8 cellular contexts compared by ENCODE assay signal in the genomic region with DNA sequence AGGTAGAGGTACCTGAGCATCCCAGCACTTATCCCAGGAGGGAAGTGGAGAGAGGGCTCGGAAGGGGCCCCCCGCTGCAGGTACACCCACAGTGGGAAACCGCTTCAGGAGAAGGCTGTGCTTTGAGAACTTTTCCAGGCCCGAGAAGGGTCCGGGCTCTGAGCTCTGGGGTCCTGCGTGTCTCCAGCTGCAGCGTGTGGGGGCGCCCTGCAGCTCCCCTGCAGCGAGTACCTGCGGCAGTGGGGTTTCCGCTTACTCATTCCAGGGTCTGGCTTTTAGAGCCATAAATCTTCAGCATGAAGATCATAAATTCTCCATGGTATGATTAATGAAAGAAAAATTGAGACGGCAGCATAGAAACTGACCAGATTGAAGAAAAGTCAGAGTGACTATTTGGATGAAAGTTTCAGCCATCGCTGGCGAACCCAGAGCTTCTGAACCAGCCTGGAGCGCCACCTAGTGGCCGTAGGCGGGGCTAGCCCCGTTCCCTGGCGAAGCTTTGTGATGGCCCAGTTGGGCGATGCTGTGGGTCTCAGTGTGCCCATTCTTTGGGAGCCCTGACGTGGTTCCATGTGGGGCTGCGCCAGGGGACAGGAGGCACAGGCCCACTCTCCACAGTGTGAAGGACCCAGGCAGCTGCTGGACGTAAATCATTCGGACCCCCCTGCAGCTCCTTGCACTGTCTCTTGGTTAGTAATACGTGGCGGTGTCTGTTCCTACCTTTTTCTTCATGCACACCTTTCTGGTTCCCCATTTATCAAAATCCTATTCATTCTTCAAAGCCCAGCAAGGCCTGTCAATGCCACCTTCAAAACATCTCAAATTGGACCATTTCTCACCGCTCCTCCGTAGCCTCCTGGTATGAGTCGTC.
A peak's percentile ranks its signal among the peaks of the same experiment; 100 is the strongest.
DNase-seq lines count a peak whose midpoint lies in the region; ATAC-seq, FAIRE-seq and TF ChIP-seq lines count a peak whose summit lies in the region.

No MANE protein-coding gene starts in this region.

- CTCF ChIA-PET in WTC11 (lab: Charles Lee), result interaction anchor here (0.5 to 9.0 kb wide), 93 partner anchors 9 to 777 kb away, joined by 3 to 243 read pairs (median 5); a partner anchor contains a TSS
- CTCF ChIA-PET in MCF 10A (lab: Yijun Ruan, JAX), result interaction anchor here (0.6 to 12.0 kb wide), 60 partner anchors 8 to 1023 kb away, joined by 3 to 248 read pairs (median 4); no protein-coding TSS in a partner anchor

- no peaks in the 10 kb centered on the region for H3K9me3 Mint-ChIP-seq in WTC11
- H3K9me3 Mint-ChIP-seq in MCF 10A (ENCODE audit: unreplicated experiment), result no peaks in the 10 kb centered on the region

- H3K4me1 Mint-ChIP-seq in WTC11 (peaks cover 20% of the 10 kb centered on the region), MCF 10A (ENCODE audit: insufficient read depth, unreplicated experiment) (peaks cover 17% of the 10 kb centered on the region)

- TF ChIP-seq CTCF in WTC11 (IDR thresholded peaks at IDR 0.05) (peak; percentile 97), MCF 10A (IDR thresholded peaks at IDR 0.05; ENCODE audit: unreplicated experiment) (peak; percentile 95)

- intact Hi-C loops in MCF 10A (cut with micrococcal nuclease), result loop anchor here (1.0 kb wide), 3 partner anchors 72 to 202 kb away; no protein-coding TSS in a partner anchor

- FAIRE-seq in GM12891 (lab: Jason Lieb, UNC), result peak; percentile 76

- ATAC-seq in WTC11, result peak; percentile 79
- ATAC-seq in GM18861 (IDR thresholded peaks at IDR 0.05; ENCODE audit: unreplicated experiment), result no peak

- no peak overlapping the region for H3K27ac Mint-ChIP-seq in WTC11
- H3K27ac Mint-ChIP-seq in MCF 10A (ENCODE audit: low read depth, unreplicated experiment), result no peak overlapping the region

- DNase-seq in A172 (ENCODE audit: low spot score), result peak; percentile 32
- DNase-seq in GM12891 (ENCODE audit: insufficient read length, low spot score), result peak; percentile 92
- peak; percentile 61 to 79 (median 64) for DNase-seq in NCI-H1417 (lab: John Stamatoyannopoulos, UW)
- DNase-seq in WTC11 (ENCODE audit: low spot score), result peak; percentile 88
- peak; percentile 68 for DNase-seq in MCF 10A (ENCODE audit: unreplicated experiment)
- DNase-seq in islet precursor cell, result peak; percentile 87
- DNase-seq in stimulated activated CD4-positive, alpha-beta T cell treated with anti-CD3 and anti-CD28 coated beads, Interleukin-1b, Interleukin-23, amount 100 ng/mL, for 24 hours (ENCODE audit: low read depth in 4 of 4, low spot score in 1 of 4), result peak; percentile 52 to 60 (median 56)

- H3K4me3 Mint-ChIP-seq in WTC11, result peak overlapping the region; percentile 59
- no peak overlapping the region for H3K4me3 Mint-ChIP-seq in MCF 10A (ENCODE audit: unreplicated experiment)

- no peak for TF ChIP-seq POLR2A in GM12891 (IDR thresholded peaks at IDR 0.05; ENCODE audit: low read depth, low read length)

- H3K27me3 Mint-ChIP-seq in WTC11 (ENCODE audit: low read depth) (no peaks in the 10 kb centered on the region), MCF 10A (ENCODE audit: insufficient read depth, unreplicated experiment) (no peaks in the 10 kb centered on the region)

- POLR2A ChIA-PET in WTC11 (lab: Charles Lee) (interaction anchor here (0.6 to 1.4 kb wide), 7 partner anchors 20 to 197 kb away, joined by 3 to 4 read pairs (median 3); no protein-coding TSS in a partner anchor), MCF 10A (lab: Yijun Ruan, JAX) (interaction anchor here (0.6 to 1.3 kb wide), 6 partner anchors 24 to 1224 kb away, joined by 3 to 5 read pairs (median 3); no protein-coding TSS in a partner anchor)

- no TSS peak for BruUV-seq in MCF 10A (replicated peaks; lab: Mats Ljungman, UMichigan)

- H3K36me3 Mint-ChIP-seq in WTC11 (no peaks in the 10 kb centered on the region), MCF 10A (ENCODE audit: insufficient read depth, unreplicated experiment) (peaks cover 5% of the 10 kb centered on the region)

TF ChIP-seq in GM12891, 5 proteins besides CTCF, POLR2A, EP300 and RAD21:
- TF ChIP-seq POU2F2 (IDR thresholded peaks at IDR 0.05; ENCODE audit: low read depth, low read length) (no peak), TAF1 (IDR thresholded peaks at IDR 0.05; ENCODE audit: low read depth, low read length) (no peak), PAX5 (IDR thresholded peaks at IDR 0.05; ENCODE audit: insufficient read depth, low read length, severe bottlenecking) (no peak), POLR2AphosphoS5 (IDR thresholded peaks at IDR 0.05; ENCODE audit: low read depth, low read length) (no peak), SPI1 (IDR thresholded peaks at IDR 0.05; ENCODE audit: low read depth, low read length) (no peak)

TF ChIP-seq in WTC11, 78 proteins besides CTCF, POLR2A, EP300 and RAD21:
- TF ChIP-seq ZBTB21 (CRISPR knock-in tag; IDR thresholded peaks at IDR 0.05; ENCODE audit: borderline replicate concordance), result 0 out of 2 replicates have a peak, but pooled peaks have one; percentile 22
- TF ChIP-seq, protein P1, sequence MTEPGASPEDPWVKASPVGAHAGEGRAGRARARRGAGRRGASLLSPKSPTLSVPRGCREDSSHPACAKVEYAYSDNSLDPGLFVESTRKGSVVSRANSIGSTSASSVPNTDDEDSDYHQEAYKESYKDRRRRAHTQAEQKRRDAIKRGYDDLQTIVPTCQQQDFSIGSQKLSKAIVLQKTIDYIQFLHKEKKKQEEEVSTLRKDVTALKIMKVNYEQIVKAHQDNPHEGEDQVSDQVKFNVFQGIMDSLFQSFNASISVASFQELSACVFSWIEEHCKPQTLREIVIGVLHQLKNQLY (CRISPR knock-in tag; IDR thresholded peaks at IDR 0.05), result no peak
- TF ChIP-seq SP1 (CRISPR knock-in tag; conservative IDR thresholded peaks at IDR 0.05), result no peak
TF ChIP-seq in WTC11: peak in this region for 1.

Comparison
In these comparisons a context has a peak if more than half of its experiments do, and no peak if none do; other contexts are left out.
1. DNase-seq: peak in every context shown above with its lines; median percentile 92 in GM12891; 88 in WTC11; 87 in islet precursor cell; 68 in MCF 10A; 64 in NCI-H1417; 56 in stimulated activated CD4-positive, alpha-beta T cell treated with anti-CD3 and anti-CD28 coated beads, Interleukin-1b, Interleukin-23, amount 100 ng/mL, for 24 hours; 32 in A172.